9 cellular contexts compared by ENCODE assay signal in genomic region chr6:133240511-133241087, GRCh38. TPM values are rescaled to one million over a fixed set of nuclear protein-coding genes. Genes with fewer than 3 reads are reported as not detected.
DNase-seq lines count a peak whose midpoint lies in the region; ATAC-seq and TF ChIP-seq lines count a peak whose summit lies in the region.
"Had no signal": no experiment of that assay in that cellular context is flagged by ENCODE, and none has a peak within 500 bp of the region (broad histone marks: within the 10 kb centered on the region; RNA-seq: fewer than 3 reads in every experiment).

No MANE protein-coding gene starts in this region.

- H3K36me3 ChIP-seq in Peyer's patch (no peaks in the 10 kb centered on the region), cardiac muscle cell (no peaks in the 10 kb centered on the region)

- H3K4me1 ChIP-seq in Peyer's patch (peaks cover 0 to 16% (median 2%) of the 10 kb centered on the region in 4 donors), cardiac muscle cell (ENCODE audit: low read depth) (no peaks in the 10 kb centered on the region)

- no peak for ATAC-seq in GM21825 (IDR thresholded peaks at IDR 0.05; ENCODE audit: unreplicated experiment)
- no peak for ATAC-seq in HG03135 (IDR thresholded peaks at IDR 0.05; ENCODE audit: unreplicated experiment)

- H3K4me3 ChIP-seq in Peyer's patch (peak overlapping the region in 3 of 4 donors; percentile 18 to 42 (median 42)), cardiac muscle cell (peak overlapping the region; percentile 43)

- TF ChIP-seq CTCF in GM10266 (IDR thresholded peaks at IDR 0.05; ENCODE audit: control insufficient read depth, insufficient read depth, low read depth, missing control alignments): no peak
- TF ChIP-seq CTCF in Peyer's patch (IDR thresholded peaks at IDR 0.05): no peak
- TF ChIP-seq CTCF in cardiac muscle cell (IDR thresholded peaks at IDR 0.05; ENCODE audit: low read depth, low read length): peak; percentile 17

- H3K9me3 ChIP-seq in Peyer's patch: no peaks in the 10 kb centered on the region
- no peaks in the 10 kb centered on the region for H3K9me3 ChIP-seq in cardiac muscle cell (ENCODE audit: low read depth)

- no peak for TF ChIP-seq POLR2A in Peyer's patch (IDR thresholded peaks at IDR 0.05)

- peak; percentile 17 for DNase-seq in GM10266 (ENCODE audit: extremely low spot score)
- no peak for DNase-seq in Peyer's patch
- DNase-seq in cardiac muscle cell (ENCODE audit: low read depth in 1 of 2, low spot score in 1 of 2): peak; percentile 42 to 46
- peak; percentile 75 for DNase-seq in retina
- DNase-seq in T1000 (lab: John Stamatoyannopoulos, UW): no peak
- DNase-seq in NCI-H2227 treated with DMSO at 0.1 percent for 48 hours (lab: John Stamatoyannopoulos, UW): no peak

- H3K27ac ChIP-seq in Peyer's patch (no peak overlapping the region), cardiac muscle cell (no peak overlapping the region)

- H3K27me3 ChIP-seq in Peyer's patch: peaks cover 0 to 38% of the 10 kb centered on the region in 2 donors
- peaks cover 86% of the 10 kb centered on the region for H3K27me3 ChIP-seq in cardiac muscle cell

RNA-seq across cellular contexts. Expression of gene EYA4, which starts 0.6 kb away (rescaled TPM):
- total RNA-seq in Peyer's patch (1 to 10 TPM in 2 of 4 donors, under 1 TPM in 1, not detected in 1; 0.19 to 3.3 (median 1.3) TPM), cardiac muscle cell (0.03 TPM in 1 of 2 replicates, not detected in the other)
- polyA plus RNA-seq in cardiac muscle cell: 0.06 and 0.11 TPM in 2 replicates
- total RNA-seq: T-helper 1 cell treated with Interleukin-12 subunit alpha and Interleukin-12 subunit beta and Interleukin-4 antibody, amounts not matched to agents 30 ng/mL and 1 ng/mL, for 36 hours had no signal

Comparison
In these comparisons a context has a peak if more than half of its experiments do, and no peak if none do; other contexts are left out.
1. DNase-seq: peak in GM10266 (single experiment), cardiac muscle cell (2 of 2) and retina (single experiment); none in Peyer's patch (0 of 3), T1000 (single experiment) and NCI-H2227 treated with DMSO at 0.1 percent for 48 hours (single experiment).